Comparison of ENCODE assay signal across 15 cellular contexts in the genomic region with DNA sequence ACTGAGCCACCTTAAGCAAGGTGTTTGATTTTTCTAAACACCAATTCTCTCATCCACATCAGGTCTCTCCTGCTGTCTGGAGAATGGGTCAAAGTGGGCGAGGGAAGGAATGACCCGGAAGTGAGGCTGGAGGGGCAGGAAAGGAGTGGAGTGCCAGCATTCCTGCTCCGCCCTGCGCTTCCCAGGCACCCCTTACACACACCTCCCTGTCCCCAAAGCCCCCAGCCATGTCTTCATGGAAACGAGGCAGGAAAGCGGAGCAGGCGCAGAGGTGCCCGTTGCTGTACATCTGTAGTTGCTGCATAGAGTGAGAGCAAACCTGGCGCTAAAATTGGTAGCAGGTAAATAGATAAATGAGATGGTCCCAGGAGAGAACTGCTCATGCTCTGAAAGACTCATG. TPM values are rescaled to one million over a fixed set of nuclear protein-coding genes. Genes with fewer than 3 reads are reported as not detected.
A peak's percentile ranks its signal among the peaks of the same experiment; 100 is the strongest.
DNase-seq lines count a peak whose midpoint lies in the region; ATAC-seq and TF ChIP-seq lines count a peak whose summit lies in the region.
"Had no signal": no experiment of that assay in that cellular context is flagged by ENCODE, and none has a peak within 500 bp of the region (broad histone marks: within the 10 kb centered on the region; RNA-seq: fewer than 3 reads in every experiment).

No MANE protein-coding gene starts in this region.

- H3K27ac Mint-ChIP-seq in activated CD8-positive, alpha-beta T cell treated with anti-CD3 and anti-CD28 coated beads, Interleukin-2, amount 10 ng/mL, durations not matched to agents 7 days and 5 days = no peak overlapping the region

- H3K4me2 ChIP-seq in BLaER1 treated with 17β-estradiol and CSF1 and Interleukin-3, amounts not matched to agents 10 nM and 100 nM = peak overlapping the region in 7 of 11 experiments; percentile 71 to 92 (median 87); a peak in 12 of 22 replicates
- no peak overlapping the region for H3K4me2 ChIP-seq in GM23248 (ENCODE audit: unreplicated experiment)

- DNase-seq in GM23248 = no peak
- peak; percentile 39 for DNase-seq in activated CD8-positive, alpha-beta memory T cell treated with anti-CD3 and anti-CD28 coated beads, Interleukin-2, amount 50 U/mL, for 48 hours
- peak; percentile 24 for DNase-seq in mesenteric fat pad (ENCODE audit: low spot score)
- no peak for DNase-seq in activated CD8-positive, alpha-beta T cell treated with anti-CD3 and anti-CD28 coated beads, Interleukin-2, amount 10 ng/mL, durations not matched to agents 7 days and 5 days
- DNase-seq in GM13977 (ENCODE audit: low spot score) = no peak
- DNase-seq in CD1c-positive myeloid dendritic cell (ENCODE audit: extremely low spot score) = no peak
- DNase-seq: activated naive CD4-positive, alpha-beta T cell; Caco-2; caudate nucleus; NCI-H82 had no signal

- WGBS in GM23248 (ENCODE audit: low coverage in 1 of 2, low lambda C conversion rate in 2 of 2, missing lambda C conversion rate in 2 of 2), 2 experiments = 87 to 91% methylated on average over 9 of the region's 9 CpGs

- H3K4me3 Mint-ChIP-seq in activated CD8-positive, alpha-beta T cell treated with anti-CD3 and anti-CD28 coated beads, Interleukin-2, amount 10 ng/mL, durations not matched to agents 7 days and 5 days = no peak overlapping the region

- POLR2A ChIA-PET in activated CD8-positive, alpha-beta T cell treated with anti-CD3 and anti-CD28 coated beads, Interleukin-2, amount 10 ng/mL, durations not matched to agents 7 days and 5 days (lab: Charles Lee) = interaction anchor here (1.6 kb wide), 1 partner anchor 51 kb away, joined by 4 read pairs; no protein-coding TSS in a partner anchor

- in situ Hi-C loops in GM23248 (cut with MboI) = no loop called here
- in situ Hi-C loops in GM13977 (cut with MboI; ENCODE audit: low pct_unique_long_range_greater_than_20kb, low sequenced_read_pairs, unreplicated experiment) = no loop called here

- no peaks in the 10 kb centered on the region for H3K9me2 ChIP-seq in GM23248 (ENCODE audit: insufficient read depth)

- H2AFZ ChIP-seq in GM23248 = peak overlapping the region; percentile 41; the same call in 1 of the 2 replicates

- H4K20me1 ChIP-seq in BLaER1 treated with 17β-estradiol and CSF1 and Interleukin-3, amounts not matched to agents 10 nM and 100 nM = no peaks in the 10 kb centered on the region
- no peaks in the 10 kb centered on the region for H4K20me1 ChIP-seq in GM23248 (ENCODE audit: insufficient read depth)

- peaks cover 20% of the 10 kb centered on the region for H3K27me3 Mint-ChIP-seq in activated CD8-positive, alpha-beta T cell treated with anti-CD3 and anti-CD28 coated beads, Interleukin-2, amount 10 ng/mL, durations not matched to agents 7 days and 5 days (ENCODE audit: low read depth)

- H3K4me1 Mint-ChIP-seq in activated CD8-positive, alpha-beta T cell treated with anti-CD3 and anti-CD28 coated beads, Interleukin-2, amount 10 ng/mL, durations not matched to agents 7 days and 5 days (ENCODE audit: low read depth) = peaks cover 37% of the 10 kb centered on the region

- H3K9me3 ChIP-seq in BLaER1 treated with 17β-estradiol and CSF1 and Interleukin-3, amounts not matched to agents 10 nM and 100 nM (replicated peaks in 1 of 11) = peaks cover 0 to 14% (median 0%) of the 10 kb centered on the region in 11 experiments; a peak in 4 of 22 replicates
- H3K9me3 ChIP-seq in GM23248 (ENCODE audit: low read depth) = no peaks in the 10 kb centered on the region
- H3K9me3 ChIP-seq: Caco-2, thoracic aorta had no signal

- no peaks in the 10 kb centered on the region for H3K27me3 ChIP-seq in BLaER1 treated with 17β-estradiol and CSF1 and Interleukin-3, amounts not matched to agents 10 nM and 100 nM
- no peaks in the 10 kb centered on the region for H3K27me3 ChIP-seq in GM23248 (replicated peaks; ENCODE audit: insufficient read depth)

- H3K4me3 ChIP-seq in BLaER1 treated with 17β-estradiol and CSF1 and Interleukin-3, amounts not matched to agents 10 nM and 100 nM = no peak overlapping the region
- H3K4me3 ChIP-seq in GM23248 = no peak overlapping the region
- H3K4me3 ChIP-seq: SK-N-MC, thoracic aorta had no signal

- H3K36me3 ChIP-seq in BLaER1 treated with 17β-estradiol and CSF1 and Interleukin-3, amounts not matched to agents 10 nM and 100 nM = no peaks in the 10 kb centered on the region
- H3K36me3 ChIP-seq in GM23248 (ENCODE audit: low read depth) = no peaks in the 10 kb centered on the region
- H3K36me3 ChIP-seq: thoracic aorta had no signal

- no peak for TF ChIP-seq CTCF in GM13977 (IDR thresholded peaks at IDR 0.05; ENCODE audit: extremely low read depth, insufficient read depth, missing control alignments)

- H3K27ac ChIP-seq in BLaER1 treated with 17β-estradiol and CSF1 and Interleukin-3, amounts not matched to agents 10 nM and 100 nM = peak overlapping the region in 8 of 11 experiments; percentile 65 to 91 (median 75); a peak in 11 of 22 replicates
- H3K27ac ChIP-seq in GM23248 = peak overlapping the region; percentile 89; the same call in 1 of the 2 replicates
- H3K27ac ChIP-seq: SK-N-MC, thoracic aorta had no signal

- peaks cover 12 to 94% (median 47%) of the 10 kb centered on the region in 10 experiments; a peak in 18 of 20 replicates for H3K4me1 ChIP-seq in BLaER1 treated with 17β-estradiol and CSF1 and Interleukin-3, amounts not matched to agents 10 nM and 100 nM
- H3K4me1 ChIP-seq in GM23248 (ENCODE audit: insufficient read depth) = peaks cover 24% of the 10 kb centered on the region

- H3K36me3 Mint-ChIP-seq in activated CD8-positive, alpha-beta T cell treated with anti-CD3 and anti-CD28 coated beads, Interleukin-2, amount 10 ng/mL, durations not matched to agents 7 days and 5 days (ENCODE audit: low read depth) = no peaks in the 10 kb centered on the region

- peaks cover 13% of the 10 kb centered on the region for H3F3A ChIP-seq in GM23248 (ENCODE audit: insufficient read depth)

- CTCF ChIA-PET in activated CD8-positive, alpha-beta T cell treated with anti-CD3 and anti-CD28 coated beads, Interleukin-2, amount 10 ng/mL, durations not matched to agents 7 days and 5 days (lab: Charles Lee) = interaction anchor here (1.5 to 5.3 kb wide), 4 partner anchors 14 to 68 kb away, joined by 6 to 109 read pairs (median 48); no protein-coding TSS in a partner anchor

- H3K9ac ChIP-seq in BLaER1 treated with 17β-estradiol and CSF1 and Interleukin-3, amounts not matched to agents 10 nM and 100 nM = 0 out of 22 replicates have a peak overlapping the region, but pooled peaks of 1 of the 11 experiments have one; percentile 74
- no peak overlapping the region for H3K9ac ChIP-seq in GM23248

- H3K9me3 Mint-ChIP-seq in activated CD8-positive, alpha-beta T cell treated with anti-CD3 and anti-CD28 coated beads, Interleukin-2, amount 10 ng/mL, durations not matched to agents 7 days and 5 days (ENCODE audit: insufficient read depth) = no peaks in the 10 kb centered on the region

- ATAC-seq in activated CD8-positive, alpha-beta T cell treated with anti-CD3 and anti-CD28 coated beads, Interleukin-2, amount 10 ng/mL, durations not matched to agents 7 days and 5 days = no peak
- ATAC-seq: left lobe of liver had no signal

- H3K79me2 ChIP-seq in GM23248 (ENCODE audit: insufficient read depth) = no peaks in the 10 kb centered on the region

RNA-seq across cellular contexts. Expression of a gene that starts 27.2 kb away (rescaled TPM):
- not detected in 2 replicates for total RNA-seq in GM23248 (2014; rRNA removed; shearing (Covaris generic))
- not detected in 2 replicates for polyA plus RNA-seq in GM23248 (2016; fragmentation: Nextera tagmentation; extraction: Ambion mirVana)
- total RNA-seq in mesenteric fat pad = not detected
- not detected for total RNA-seq in activated CD8-positive, alpha-beta T cell treated with anti-CD3 and anti-CD28 coated beads, Interleukin-2, amount 10 ng/mL, durations not matched to agents 7 days and 5 days
- total RNA-seq: left lobe of liver, mononuclear cell, thoracic aorta had no signal

RNA-seq across cellular contexts. Expression of a gene that starts 47.9 kb away (rescaled TPM):
- total RNA-seq in GM23248 (2014; rRNA removed; shearing (Covaris generic)) = 135 and 153 TPM in 2 replicates
- 191 and 193 TPM in 2 replicates for polyA plus RNA-seq in GM23248 (2016; fragmentation: Nextera tagmentation; extraction: Ambion mirVana)
- total RNA-seq in mesenteric fat pad = 46.5 TPM
- 100 to 1,000 TPM; 115 to 120 TPM for total RNA-seq in activated CD8-positive, alpha-beta T cell treated with anti-CD3 and anti-CD28 coated beads, Interleukin-2, amount 10 ng/mL, durations not matched to agents 7 days and 5 days

Comparison
In these comparisons a context has a peak if more than half of its experiments do, and no peak if none do; other contexts are left out.
1. DNase-seq: peak in activated CD8-positive, alpha-beta memory T cell treated with anti-CD3 and anti-CD28 coated beads, Interleukin-2, amount 50 U/mL, for 48 hours (single experiment) and mesenteric fat pad (single experiment); none in GM23248 (single experiment), activated CD8-positive, alpha-beta T cell treated with anti-CD3 and anti-CD28 coated beads, Interleukin-2, amount 10 ng/mL, durations not matched to agents 7 days and 5 days (single experiment), GM13977 (single experiment) and CD1c-positive myeloid dendritic cell (single experiment).